ENCODE assay signal across 34 cellular contexts in genomic region chr11:40467771-40468170, GRCh38.
"Had no signal": no experiment of that assay in that cellular context is flagged by ENCODE, and none has a peak within 500 bp of the region (broad histone marks: within the 10 kb centered on the region; RNA-seq: fewer than 3 reads in every experiment).

No MANE protein-coding gene starts in this region.

- DNase-seq: Karpas-422, Kasumi-1, MG63, MM.1S, MV-4-11, NCI-H1048, NCI-H1092, NCI-H1092 treated with DMSO at 0.1 percent for 48 hours, NCI-H1105, NCI-H1105 treated with DMSO at 0.1 percent for 48 hours, NCI-H1417, NCI-H1417 treated with DMSO at 0.1 percent for 48 hours, NCI-H1436, NCI-H1436 treated with DMSO at 0.1 percent for 48 hours, NCI-H146, NCI-H1694, NCI-H1694 treated with DMSO at 0.1 percent for 48 hours, NCI-H187, NCI-H187 treated with DMSO at 0.1 percent for 48 hours, NCI-H1930, NCI-H2029, NCI-H2029 treated with DMSO at 0.1 percent for 48 hours, NCI-H2081, NCI-H2081 treated with DMSO at 0.1 percent for 48 hours, NCI-H2107, NCI-H2171, NCI-H2171 treated with DMSO at 0.1 percent for 48 hours, NCI-H2227 treated with DMSO at 0.1 percent for 48 hours, NCI-H226, NCI-H345, NCI-H446, NCI-H446 treated with DMSO at 0.1 percent for 48 hours, NCI-H510A had no signal

- H3K27ac ChIP-seq: KMS-11 had no signal

- H3K36me3 ChIP-seq: MG63 had no signal

- H3K27me3 ChIP-seq: MG63 had no signal

- H3K4me3 ChIP-seq: MG63 had no signal
